Comparison of ENCODE assay signal across 1 cellular context in the genomic region with DNA sequence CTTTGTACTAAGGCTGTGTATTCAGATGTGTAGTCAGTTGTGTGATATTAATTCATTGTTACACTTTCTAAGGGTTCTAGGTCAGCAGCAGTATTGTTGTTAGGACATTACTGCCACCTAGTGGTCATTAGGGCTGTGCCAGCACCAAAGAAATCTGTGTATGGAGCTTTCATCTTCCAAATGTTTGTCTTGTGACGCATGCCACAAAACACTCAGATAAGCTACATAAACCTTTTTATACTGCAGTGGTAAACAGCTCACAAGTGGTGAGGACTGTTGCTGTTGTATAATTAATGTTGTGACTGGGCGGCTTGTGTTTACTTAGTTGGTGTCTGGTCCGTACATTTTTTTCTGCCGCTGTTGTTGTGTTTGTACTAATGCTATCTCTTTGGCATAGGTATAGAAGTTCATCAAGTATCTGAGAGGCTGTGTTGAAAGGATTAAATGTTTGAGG.
A peak's percentile ranks its signal among the peaks of the same experiment; 100 is the strongest.
TF ChIP-seq lines count a peak whose summit lies in the region.

No MANE protein-coding gene starts in this region.

TF ChIP-seq in HepG2, 621 proteins besides CTCF, POLR2A, EP300 and RAD21 (continued from another document and continues in another):
- TF ChIP-seq, protein P1, sequence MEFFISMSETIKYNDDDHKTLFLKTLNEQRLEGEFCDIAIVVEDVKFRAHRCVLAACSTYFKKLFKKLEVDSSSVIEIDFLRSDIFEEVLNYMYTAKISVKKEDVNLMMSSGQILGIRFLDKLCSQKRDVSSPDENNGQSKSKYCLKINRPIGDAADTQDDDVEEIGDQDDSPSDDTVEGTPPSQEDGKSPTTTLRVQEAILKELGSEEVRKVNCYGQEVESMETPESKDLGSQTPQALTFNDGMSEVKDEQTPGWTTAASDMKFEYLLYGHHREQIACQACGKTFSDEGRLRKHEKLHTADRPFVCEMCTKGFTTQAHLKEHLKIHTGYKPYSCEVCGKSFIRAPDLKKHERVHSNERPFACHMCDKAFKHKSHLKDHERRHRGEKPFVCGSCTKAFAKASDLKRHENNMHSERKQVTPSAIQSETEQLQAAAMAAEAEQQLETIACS (CRISPR knock-in tag; IDR thresholded peaks at IDR 0.05): no peak
- TF ChIP-seq, protein P2, sequence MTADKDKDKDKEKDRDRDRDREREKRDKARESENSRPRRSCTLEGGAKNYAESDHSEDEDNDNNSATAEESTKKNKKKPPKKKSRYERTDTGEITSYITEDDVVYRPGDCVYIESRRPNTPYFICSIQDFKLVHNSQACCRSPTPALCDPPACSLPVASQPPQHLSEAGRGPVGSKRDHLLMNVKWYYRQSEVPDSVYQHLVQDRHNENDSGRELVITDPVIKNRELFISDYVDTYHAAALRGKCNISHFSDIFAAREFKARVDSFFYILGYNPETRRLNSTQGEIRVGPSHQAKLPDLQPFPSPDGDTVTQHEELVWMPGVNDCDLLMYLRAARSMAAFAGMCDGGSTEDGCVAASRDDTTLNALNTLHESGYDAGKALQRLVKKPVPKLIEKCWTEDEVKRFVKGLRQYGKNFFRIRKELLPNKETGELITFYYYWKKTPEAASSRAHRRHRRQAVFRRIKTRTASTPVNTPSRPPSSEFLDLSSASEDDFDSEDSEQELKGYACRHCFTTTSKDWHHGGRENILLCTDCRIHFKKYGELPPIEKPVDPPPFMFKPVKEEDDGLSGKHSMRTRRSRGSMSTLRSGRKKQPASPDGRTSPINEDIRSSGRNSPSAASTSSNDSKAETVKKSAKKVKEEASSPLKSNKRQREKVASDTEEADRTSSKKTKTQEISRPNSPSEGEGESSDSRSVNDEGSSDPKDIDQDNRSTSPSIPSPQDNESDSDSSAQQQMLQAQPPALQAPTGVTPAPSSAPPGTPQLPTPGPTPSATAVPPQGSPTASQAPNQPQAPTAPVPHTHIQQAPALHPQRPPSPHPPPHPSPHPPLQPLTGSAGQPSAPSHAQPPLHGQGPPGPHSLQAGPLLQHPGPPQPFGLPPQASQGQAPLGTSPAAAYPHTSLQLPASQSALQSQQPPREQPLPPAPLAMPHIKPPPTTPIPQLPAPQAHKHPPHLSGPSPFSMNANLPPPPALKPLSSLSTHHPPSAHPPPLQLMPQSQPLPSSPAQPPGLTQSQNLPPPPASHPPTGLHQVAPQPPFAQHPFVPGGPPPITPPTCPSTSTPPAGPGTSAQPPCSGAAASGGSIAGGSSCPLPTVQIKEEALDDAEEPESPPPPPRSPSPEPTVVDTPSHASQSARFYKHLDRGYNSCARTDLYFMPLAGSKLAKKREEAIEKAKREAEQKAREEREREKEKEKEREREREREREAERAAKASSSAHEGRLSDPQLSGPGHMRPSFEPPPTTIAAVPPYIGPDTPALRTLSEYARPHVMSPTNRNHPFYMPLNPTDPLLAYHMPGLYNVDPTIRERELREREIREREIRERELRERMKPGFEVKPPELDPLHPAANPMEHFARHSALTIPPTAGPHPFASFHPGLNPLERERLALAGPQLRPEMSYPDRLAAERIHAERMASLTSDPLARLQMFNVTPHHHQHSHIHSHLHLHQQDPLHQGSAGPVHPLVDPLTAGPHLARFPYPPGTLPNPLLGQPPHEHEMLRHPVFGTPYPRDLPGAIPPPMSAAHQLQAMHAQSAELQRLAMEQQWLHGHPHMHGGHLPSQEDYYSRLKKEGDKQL (CRISPR knock-in tag; IDR thresholded peaks at IDR 0.05; ENCODE audit: low read depth): 0 out of 2 replicates have a peak, but pooled peaks have one; percentile 55
- TF ChIP-seq NFKBIZ (CRISPR knock-in tag; IDR thresholded peaks at IDR 0.05): no peak
- TF ChIP-seq, protein P3, sequence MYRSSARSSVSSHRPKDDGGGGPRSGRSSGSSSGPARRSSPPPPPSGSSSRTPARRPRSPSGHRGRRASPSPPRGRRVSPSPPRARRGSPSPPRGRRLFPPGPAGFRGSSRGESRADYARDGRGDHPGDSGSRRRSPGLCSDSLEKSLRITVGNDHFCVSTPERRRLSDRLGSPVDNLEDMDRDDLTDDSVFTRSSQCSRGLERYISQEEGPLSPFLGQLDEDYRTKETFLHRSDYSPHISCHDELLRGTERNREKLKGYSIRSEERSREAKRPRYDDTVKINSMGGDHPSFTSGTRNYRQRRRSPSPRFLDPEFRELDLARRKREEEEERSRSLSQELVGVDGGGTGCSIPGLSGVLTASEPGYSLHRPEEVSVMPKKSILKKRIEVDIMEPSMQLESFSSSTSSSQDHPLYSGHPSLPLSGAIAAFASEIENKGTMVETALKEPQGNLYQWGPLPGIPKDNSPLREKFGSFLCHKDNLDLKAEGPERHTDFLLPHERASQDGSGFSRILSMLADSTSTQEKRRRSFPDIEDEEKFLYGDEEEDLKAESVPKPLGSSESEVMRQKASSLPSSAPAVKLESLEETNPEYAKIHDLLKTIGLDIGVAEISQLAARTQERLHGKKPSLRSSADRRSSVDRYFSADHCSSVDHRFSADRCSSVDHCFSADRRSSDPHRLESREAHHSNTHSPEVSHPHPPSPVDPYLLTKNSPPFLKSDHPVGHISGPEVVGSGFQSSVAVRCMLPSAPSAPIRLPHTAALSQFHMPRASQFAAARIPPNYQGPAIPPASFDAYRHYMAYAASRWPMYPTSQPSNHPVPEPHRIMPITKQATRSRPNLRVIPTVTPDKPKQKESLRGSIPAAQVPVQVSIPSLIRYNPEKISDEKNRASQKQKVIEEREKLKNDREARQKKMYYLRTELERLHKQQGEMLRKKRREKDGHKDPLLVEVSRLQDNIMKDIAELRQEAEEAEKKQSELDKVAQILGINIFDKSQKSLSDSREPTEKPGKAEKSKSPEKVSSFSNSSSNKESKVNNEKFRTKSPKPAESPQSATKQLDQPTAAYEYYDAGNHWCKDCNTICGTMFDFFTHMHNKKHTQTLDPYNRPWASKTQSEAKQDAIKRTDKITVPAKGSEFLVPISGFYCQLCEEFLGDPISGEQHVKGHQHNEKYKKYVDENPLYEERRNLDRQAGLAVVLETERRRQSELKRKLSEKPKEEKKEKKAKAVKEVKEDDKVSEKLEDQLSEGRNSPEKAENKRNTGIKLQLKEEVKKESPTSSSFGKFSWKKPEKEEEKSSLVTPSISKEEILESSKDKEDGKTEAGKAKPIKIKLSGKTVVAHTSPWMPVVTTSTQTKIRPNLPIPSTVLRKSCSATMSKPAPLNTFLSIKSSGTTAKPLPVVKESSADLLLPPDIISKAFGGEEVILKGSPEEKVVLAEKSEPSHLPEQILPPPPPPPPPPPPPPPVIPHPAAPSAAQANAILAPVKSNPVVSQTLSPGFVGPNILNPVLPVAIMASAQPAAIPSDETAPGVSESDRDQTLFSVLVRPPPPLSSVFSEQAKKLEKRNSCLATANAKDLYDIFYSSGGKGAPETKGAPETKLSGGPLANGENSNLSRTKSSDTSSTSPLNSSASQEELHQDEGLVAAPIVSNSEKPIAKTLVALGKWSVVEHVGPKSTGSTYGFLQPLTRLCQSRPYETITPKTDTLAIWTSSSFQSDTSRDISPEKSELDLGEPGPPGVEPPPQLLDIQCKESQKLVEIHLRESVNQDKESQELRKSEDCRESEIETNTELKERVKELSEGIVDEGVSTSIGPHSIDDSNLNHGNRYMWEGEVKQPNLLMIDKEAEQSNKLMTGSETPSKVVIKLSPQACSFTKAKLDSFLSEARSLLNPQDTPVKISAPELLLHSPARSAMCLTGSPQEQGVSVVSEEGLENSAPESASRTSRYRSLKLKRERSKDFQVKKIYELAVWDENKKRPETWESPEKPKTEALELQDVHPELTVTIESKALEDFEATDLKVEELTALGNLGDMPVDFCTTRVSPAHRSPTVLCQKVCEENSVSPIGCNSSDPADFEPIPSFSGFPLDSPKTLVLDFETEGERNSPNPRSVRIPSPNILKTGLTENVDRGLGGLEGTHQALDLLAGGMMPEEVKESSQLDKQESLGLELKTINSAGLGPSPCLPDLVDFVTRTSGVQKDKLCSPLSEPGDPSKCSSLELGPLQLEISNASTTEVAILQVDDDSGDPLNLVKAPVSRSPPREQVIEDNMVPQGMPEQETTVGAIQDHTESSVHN (CRISPR knock-in tag; IDR thresholded peaks at IDR 0.05): no peak
- TF ChIP-seq, protein P4, sequence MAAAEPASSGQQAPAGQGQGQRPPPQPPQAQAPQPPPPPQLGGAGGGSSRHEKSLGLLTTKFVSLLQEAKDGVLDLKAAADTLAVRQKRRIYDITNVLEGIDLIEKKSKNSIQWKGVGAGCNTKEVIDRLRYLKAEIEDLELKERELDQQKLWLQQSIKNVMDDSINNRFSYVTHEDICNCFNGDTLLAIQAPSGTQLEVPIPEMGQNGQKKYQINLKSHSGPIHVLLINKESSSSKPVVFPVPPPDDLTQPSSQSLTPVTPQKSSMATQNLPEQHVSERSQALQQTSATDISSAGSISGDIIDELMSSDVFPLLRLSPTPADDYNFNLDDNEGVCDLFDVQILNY (CRISPR knock-in tag; conservative IDR thresholded peaks at IDR 0.05): no peak
- TF ChIP-seq, protein P5, sequence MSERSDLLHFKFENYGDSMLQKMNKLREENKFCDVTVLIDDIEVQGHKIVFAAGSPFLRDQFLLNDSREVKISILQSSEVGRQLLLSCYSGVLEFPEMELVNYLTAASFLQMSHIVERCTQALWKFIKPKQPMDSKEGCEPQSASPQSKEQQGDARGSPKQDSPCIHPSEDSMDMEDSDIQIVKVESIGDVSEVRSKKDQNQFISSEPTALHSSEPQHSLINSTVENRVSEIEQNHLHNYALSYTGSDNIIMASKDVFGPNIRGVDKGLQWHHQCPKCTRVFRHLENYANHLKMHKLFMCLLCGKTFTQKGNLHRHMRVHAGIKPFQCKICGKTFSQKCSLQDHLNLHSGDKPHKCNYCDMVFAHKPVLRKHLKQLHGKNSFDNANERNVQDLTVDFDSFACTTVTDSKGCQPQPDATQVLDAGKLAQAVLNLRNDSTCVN (CRISPR knock-in tag; IDR thresholded peaks at IDR 0.05; ENCODE audit: borderline replicate concordance): no peak
- TF ChIP-seq BCL6 (CRISPR knock-in tag; IDR thresholded peaks at IDR 0.05): 0 out of 2 replicates have a peak, but pooled peaks have one; percentile 27
- TF ChIP-seq MZF1 (CRISPR knock-in tag; IDR thresholded peaks at IDR 0.05; ENCODE audit: borderline replicate concordance): no peak
- peak; percentile 40; the same call in 1 of the 2 replicates for TF ChIP-seq BHLHE40 (IDR thresholded peaks at IDR 0.05; ENCODE audit: low read length)
- TF ChIP-seq, protein P6, sequence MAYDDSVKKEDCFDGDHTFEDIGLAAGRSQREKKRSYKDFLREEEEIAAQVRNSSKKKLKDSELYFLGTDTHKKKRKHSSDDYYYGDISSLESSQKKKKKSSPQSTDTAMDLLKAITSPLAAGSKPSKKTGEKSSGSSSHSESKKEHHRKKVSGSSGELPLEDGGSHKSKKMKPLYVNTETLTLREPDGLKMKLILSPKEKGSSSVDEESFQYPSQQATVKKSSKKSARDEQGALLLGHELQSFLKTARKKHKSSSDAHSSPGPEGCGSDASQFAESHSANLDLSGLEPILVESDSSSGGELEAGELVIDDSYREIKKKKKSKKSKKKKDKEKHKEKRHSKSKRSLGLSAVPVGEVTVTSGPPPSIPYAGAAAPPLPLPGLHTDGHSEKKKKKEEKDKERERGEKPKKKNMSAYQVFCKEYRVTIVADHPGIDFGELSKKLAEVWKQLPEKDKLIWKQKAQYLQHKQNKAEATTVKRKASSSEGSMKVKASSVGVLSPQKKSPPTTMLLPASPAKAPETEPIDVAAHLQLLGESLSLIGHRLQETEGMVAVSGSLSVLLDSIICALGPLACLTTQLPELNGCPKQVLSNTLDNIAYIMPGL (CRISPR knock-in tag; IDR thresholded peaks at IDR 0.05; ENCODE audit: borderline replicate concordance in 1 of 2, low read depth in 1 of 2): 0 out of 4 replicates have a peak, but pooled peaks of 1 of the 2 experiments have one; percentile 37
- TF ChIP-seq ZNF839 (CRISPR knock-in tag; IDR thresholded peaks at IDR 0.05; ENCODE audit: borderline replicate concordance): no peak
- TF ChIP-seq SIX4 (CRISPR knock-in tag; IDR thresholded peaks at IDR 0.05): no peak
- TF ChIP-seq ZFP90 (CRISPR knock-in tag; IDR thresholded peaks at IDR 0.05; ENCODE audit: borderline replicate concordance): no peak
- TF ChIP-seq ZIK1 (CRISPR knock-in tag; IDR thresholded peaks at IDR 0.05; ENCODE audit: borderline replicate concordance, low read depth): no peak
- TF ChIP-seq NCOA2 (CRISPR knock-in tag; IDR thresholded peaks at IDR 0.05): 0 out of 2 replicates have a peak, but pooled peaks have one; percentile 28
- no peak for TF ChIP-seq CENPX (CRISPR knock-in tag; IDR thresholded peaks at IDR 0.05)
- TF ChIP-seq, protein P7, sequence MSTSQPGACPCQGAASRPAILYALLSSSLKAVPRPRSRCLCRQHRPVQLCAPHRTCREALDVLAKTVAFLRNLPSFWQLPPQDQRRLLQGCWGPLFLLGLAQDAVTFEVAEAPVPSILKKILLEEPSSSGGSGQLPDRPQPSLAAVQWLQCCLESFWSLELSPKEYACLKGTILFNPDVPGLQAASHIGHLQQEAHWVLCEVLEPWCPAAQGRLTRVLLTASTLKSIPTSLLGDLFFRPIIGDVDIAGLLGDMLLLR (CRISPR knock-in tag; IDR thresholded peaks at IDR 0.05): no peak
- no peak for TF ChIP-seq KLF16 (CRISPR knock-in tag; IDR thresholded peaks at IDR 0.05)
- 0 out of 2 replicates have a peak, but pooled peaks have one; percentile 26 for TF ChIP-seq PHF21A (CRISPR knock-in tag; IDR thresholded peaks at IDR 0.05)
- TF ChIP-seq ZNF768 (CRISPR knock-in tag; IDR thresholded peaks at IDR 0.05): no peak
- TF ChIP-seq NR2C2 (CRISPR knock-in tag; IDR thresholded peaks at IDR 0.05; ENCODE audit: borderline replicate concordance): peak; percentile 22; the same call in 1 of the 2 replicates
- peak; percentile 34; the same call in 1 of the 2 replicates for TF ChIP-seq TBX2 (CRISPR knock-in tag; IDR thresholded peaks at IDR 0.05; ENCODE audit: borderline replicate concordance)
- TF ChIP-seq MYNN (CRISPR knock-in tag; IDR thresholded peaks at IDR 0.05; ENCODE audit: low read depth): no peak
- TF ChIP-seq SP4 (CRISPR knock-in tag; IDR thresholded peaks at IDR 0.05): no peak
- no peak for TF ChIP-seq HIVEP1 (CRISPR knock-in tag; IDR thresholded peaks at IDR 0.05)
- TF ChIP-seq GATAD1 (CRISPR knock-in tag; IDR thresholded peaks at IDR 0.05): 0 out of 2 replicates have a peak, but pooled peaks have one; percentile 33
- no peak for TF ChIP-seq ZNF781 (CRISPR knock-in tag; IDR thresholded peaks at IDR 0.05; ENCODE audit: borderline replicate concordance, not compliant biosample characterization)
- TF ChIP-seq SRSF4 (IDR thresholded peaks at IDR 0.05; ENCODE audit: low read depth, low read length, poor library complexity, severe bottlenecking): no peak
- no peak for TF ChIP-seq ZMYM3 (CRISPR knock-in tag; IDR thresholded peaks at IDR 0.05)
- no peak for TF ChIP-seq JUND (CRISPR knock-in tag; IDR thresholded peaks at IDR 0.05)
- TF ChIP-seq NR2F6 (IDR thresholded peaks at IDR 0.05): no peak
- no peak for TF ChIP-seq NR2F6 (CRISPR knock-in tag; IDR thresholded peaks at IDR 0.05)
- TF ChIP-seq ZNF660 (CRISPR knock-in tag; IDR thresholded peaks at IDR 0.05; ENCODE audit: borderline replicate concordance, low read depth): no peak
